ENCODE assay signal across 18 cellular contexts in genomic region chr2:24818721-24819167, GRCh38. TPM values are rescaled to one million over a fixed set of nuclear protein-coding genes. Genes with fewer than 3 reads are reported as not detected.
DNase-seq lines count a peak whose midpoint lies in the region; ATAC-seq and TF ChIP-seq lines count a peak whose summit lies in the region.
"Had no signal": no experiment of that assay in that cellular context is flagged by ENCODE, and none has a peak within 500 bp of the region (broad histone marks: within the 10 kb centered on the region; RNA-seq: fewer than 3 reads in every experiment).

No MANE protein-coding gene starts in this region.

- H3K27ac ChIP-seq in RWPE1: peak overlapping the region; percentile 56
- H3K27ac ChIP-seq in CD8-positive, alpha-beta T cell (ENCODE audit: low read depth, low read length): no peak overlapping the region
- H3K27ac ChIP-seq: SJSA1 had no signal

- H3K9me3 Mint-ChIP-seq in CD14-positive monocyte (no peaks in the 10 kb centered on the region), osteocyte (ENCODE audit: unreplicated experiment) (no peaks in the 10 kb centered on the region)
- no peaks in the 10 kb centered on the region for H3K9me3 Mint-ChIP-seq in effector memory CD8-positive, alpha-beta T cell
- no peaks in the 10 kb centered on the region for H3K9me3 Mint-ChIP-seq in CD8-positive, alpha-beta T cell
- H3K9me3 Mint-ChIP-seq: CD4-positive, alpha-beta memory T cell; WTC11 had no signal

- H3K4me1 Mint-ChIP-seq in CD14-positive monocyte (peaks cover 23% of the 10 kb centered on the region), osteocyte (ENCODE audit: unreplicated experiment) (peaks cover 27% of the 10 kb centered on the region)
- H3K4me1 Mint-ChIP-seq in effector memory CD8-positive, alpha-beta T cell (ENCODE audit: low read depth in 2 of 2): peaks cover under 1 to 9% of the 10 kb centered on the region in 2 donors
- no peaks in the 10 kb centered on the region for H3K4me1 Mint-ChIP-seq in CD8-positive, alpha-beta T cell (ENCODE audit: low read depth)

- H3K27me3 Mint-ChIP-seq in CD14-positive monocyte (ENCODE audit: low read depth in 3 of 3): no peaks in the 10 kb centered on the region
- no peaks in the 10 kb centered on the region for H3K27me3 Mint-ChIP-seq in effector memory CD8-positive, alpha-beta T cell
- no peaks in the 10 kb centered on the region for H3K27me3 Mint-ChIP-seq in osteocyte (ENCODE audit: unreplicated experiment)
- H3K27me3 Mint-ChIP-seq in CD8-positive, alpha-beta T cell (ENCODE audit: low read depth): no peaks in the 10 kb centered on the region
- H3K27me3 Mint-ChIP-seq: CD4-positive, alpha-beta memory T cell had no signal

- DNase-seq in CD14-positive monocyte (ENCODE audit: low spot score) (no peak), RWPE1 (ENCODE audit: low spot score) (no peak), osteocyte (ENCODE audit: extremely low spot score, unreplicated experiment) (peak; percentile 30), SW480 (ENCODE audit: low spot score) (no peak)
- DNase-seq in effector memory CD8-positive, alpha-beta T cell: no peak
- DNase-seq in CD8-positive, alpha-beta T cell: no peak
- DNase-seq: activated naive CD4-positive, alpha-beta T cell treated with anti-CD3 and anti-CD28 coated beads, Interleukin-2, amount 50 U/mL, for 16 hours; CD4-positive, alpha-beta memory T cell; mammary epithelial cell; NCI-H1092 treated with DMSO at 0.1 percent for 48 hours; NCI-H524 treated with DMSO at 0.1 percent for 48 hours; stimulated activated CD4-positive, alpha-beta T cell treated with anti-CD3 and anti-CD28 coated beads, Interleukin-1b, Interleukin-23, amount 100 ng/mL, for 48 hours; stimulated activated naive CD4-positive, alpha-beta T cell treated with Interleukin-2 at 50 U/mL for 16 hours had no signal

- H3K36me3 ChIP-seq in CD8-positive, alpha-beta T cell (ENCODE audit: insufficient read depth, low read length): peaks cover 6% of the 10 kb centered on the region

- H3K4me3 Mint-ChIP-seq in CD14-positive monocyte: peak overlapping the region; percentile 9 to 40
- no peak overlapping the region for H3K4me3 Mint-ChIP-seq in effector memory CD8-positive, alpha-beta T cell
- no peak overlapping the region for H3K4me3 Mint-ChIP-seq in osteocyte (ENCODE audit: unreplicated experiment)
- H3K4me3 Mint-ChIP-seq in CD8-positive, alpha-beta T cell: no peak overlapping the region
- H3K4me3 Mint-ChIP-seq: CD4-positive, alpha-beta memory T cell; WTC11 had no signal

- no peak overlapping the region for H3K4me3 ChIP-seq in CD8-positive, alpha-beta T cell (ENCODE audit: low read depth, low read length)
- H3K4me3 ChIP-seq: dorsolateral prefrontal cortex, SJSA1 had no signal

- TF ChIP-seq CTCF in CD14-positive monocyte (IDR thresholded peaks at IDR 0.05) (no peak), RWPE1 (conservative IDR thresholded peaks at IDR 0.05; ENCODE audit: low read depth) (no peak), osteocyte (IDR thresholded peaks at IDR 0.05) (no peak)
- no peak for TF ChIP-seq CTCF in CD8-positive, alpha-beta T cell (IDR thresholded peaks at IDR 0.05)

- H3K27me3 ChIP-seq in CD8-positive, alpha-beta T cell (ENCODE audit: insufficient read depth, low read length): no peaks in the 10 kb centered on the region
- H3K27me3 ChIP-seq: dorsolateral prefrontal cortex, SJSA1 had no signal

- POLR2A ChIA-PET in RWPE1 (lab: Yijun Ruan, JAX; ENCODE audit: low non-redundant PET): no interaction called here
- POLR2A ChIA-PET in CD8-positive, alpha-beta T cell (lab: Charles Lee): no interaction called here

- no peak for ATAC-seq in effector memory CD8-positive, alpha-beta T cell (replicated peaks)
- ATAC-seq in CD8-positive, alpha-beta T cell: no peak
- no peak for ATAC-seq in GM21529 (IDR thresholded peaks at IDR 0.05; ENCODE audit: unreplicated experiment)
- no peak for ATAC-seq in HG02970 (IDR thresholded peaks at IDR 0.05; ENCODE audit: low FRiP score, unreplicated experiment)
- ATAC-seq: WTC11 had no signal

- peaks cover 65 to 90% of the 10 kb centered on the region in 2 donors for H3K36me3 Mint-ChIP-seq in CD14-positive monocyte
- H3K36me3 Mint-ChIP-seq in effector memory CD8-positive, alpha-beta T cell (ENCODE audit: insufficient read depth): peaks cover 27% of the 10 kb centered on the region
- peaks cover 29% of the 10 kb centered on the region for H3K36me3 Mint-ChIP-seq in osteocyte (ENCODE audit: unreplicated experiment)
- H3K36me3 Mint-ChIP-seq in CD8-positive, alpha-beta T cell: peaks cover 77% of the 10 kb centered on the region

- H3K9me3 ChIP-seq in CD8-positive, alpha-beta T cell (ENCODE audit: low read length): no peaks in the 10 kb centered on the region
- H3K9me3 ChIP-seq: SJSA1 had no signal

- H3K27ac Mint-ChIP-seq in CD14-positive monocyte (peak overlapping the region in 6 of 7 donors; percentile 53 to 91 (median 73)), osteocyte (ENCODE audit: unreplicated experiment) (peak overlapping the region; percentile 34)
- peak overlapping the region; percentile 46 to 64 for H3K27ac Mint-ChIP-seq in effector memory CD8-positive, alpha-beta T cell
- no peak overlapping the region for H3K27ac Mint-ChIP-seq in CD8-positive, alpha-beta T cell

- CTCF ChIA-PET in RWPE1 (lab: Yijun Ruan, JAX): interaction anchor here (0.6 to 2.4 kb wide), 3 partner anchors 9 to 409 kb away, joined by 3 to 7 read pairs (median 6); no protein-coding TSS in a partner anchor
- CTCF ChIA-PET in CD8-positive, alpha-beta T cell (lab: Charles Lee): interaction anchor here (1.2 to 15.6 kb wide), 3 partner anchors 9 to 409 kb away, joined by 3 to 209 read pairs (median 14); no protein-coding TSS in a partner anchor

- intact Hi-C loops in CD14-positive monocyte (cut with micrococcal nuclease): no loop called here
- intact Hi-C loops in CD8-positive, alpha-beta T cell (cut with DNase I, micrococcal nuclease): no loop called here

- H3K4me1 ChIP-seq in CD8-positive, alpha-beta T cell (ENCODE audit: insufficient read depth, low read length): no peaks in the 10 kb centered on the region

RNA-seq across cellular contexts. Expression of gene CENPO, which starts 25.5 kb away (rescaled TPM):
- 1 to 10 TPM; 1.6 to 2.3 TPM for polyA plus RNA-seq in CD14-positive monocyte
- 12.7 and 12.8 TPM in 2 replicates for total RNA-seq in osteocyte
- total RNA-seq in CD8-positive, alpha-beta T cell: 1 to 10 TPM; 3.4 to 3.6 TPM

RNA-seq across cellular contexts. Expression of gene PTRHD1, which starts 25.6 kb away (rescaled TPM):
- polyA plus RNA-seq in CD14-positive monocyte: 10 to 100 TPM; 78.6 to 86.2 TPM
- total RNA-seq in osteocyte: 26.8 and 31.1 TPM in 2 replicates
- total RNA-seq in CD8-positive, alpha-beta T cell: 10 to 100 TPM; 12.2 to 19.0 TPM

Comparison
In these comparisons a context has a peak if more than half of its experiments do, and no peak if none do; other contexts are left out.
1. H3K4me3 Mint-ChIP-seq: peak in CD14-positive monocyte (2 of 2); none in effector memory CD8-positive, alpha-beta T cell (0 of 2), osteocyte (single experiment) and CD8-positive, alpha-beta T cell (single experiment).